Comparison of ENCODE assay signal across 21 cellular contexts in genomic region chr1:234468580-234468979, GRCh38.
"Had no signal": no experiment of that assay in that cellular context is flagged by ENCODE, and none has a peak within 500 bp of the region (broad histone marks: within the 10 kb centered on the region; RNA-seq: fewer than 3 reads in every experiment).

No MANE protein-coding gene starts in this region.

- ATAC-seq: effector memory CD8-positive, alpha-beta T cell; left ventricle myocardium superior; natural killer cell treated with Interleukin-12 subunit alpha and Interleukin-12 subunit beta and Interleukin-15 and Interleukin-18, amount 100 ng/mL, for 72 hours; sciatic nerve; stimulated activated naive CD8-positive, alpha-beta T cell treated with anti-CD3 and anti-CD28 coated beads, Interleukin-15, amount 100 ng/mL, for 72 hours had no signal

- FAIRE-seq: endometrium, frontal cortex, keratinocyte had no signal

- H3K27ac ChIP-seq: neutrophil, parathyroid adenoma, thyroid gland had no signal

- H3K9ac ChIP-seq: parathyroid adenoma had no signal

- H3K9me3 ChIP-seq: neutrophil, thyroid gland had no signal

- H3K4me2 ChIP-seq: smooth muscle cell had no signal

- H3K27me3 ChIP-seq: neutrophil, thyroid gland had no signal

- H2AFZ ChIP-seq: parathyroid adenoma had no signal

- H3K4me3 ChIP-seq: lung, smooth muscle cell, thyroid gland had no signal

- DNase-seq: cortex of kidney; effector memory CD8-positive, alpha-beta T cell; head of caudate nucleus; left ventricle myocardium superior; naive B cell; stimulated activated CD4-positive, alpha-beta T cell treated with anti-CD3 and anti-CD28 coated beads, Interleukin-12 subunit alpha, Interleukin-12 subunit beta, amount 100 ng/mL, for 4 hours; stimulated activated CD4-positive, alpha-beta T cell treated with anti-CD3 and anti-CD28 coated beads, Interleukin-1b, Interleukin-23, amount 100 ng/mL, for 48 hours; stimulated activated CD4-positive, alpha-beta T cell treated with anti-CD3 and anti-CD28 coated beads, Interleukin-4, amount 100 ng/mL, for 1 hour; stimulated activated CD8-positive, alpha-beta memory T cell treated with anti-CD3 and anti-CD28 coated beads, Interleukin-4, amount 100 ng/mL, for 48 hours; stimulated activated naive CD4-positive, alpha-beta T cell; stimulated activated naive CD8-positive, alpha-beta T cell treated with anti-CD3 and anti-CD28 coated beads, Interleukin-15, amount 100 ng/mL, for 72 hours; thyroid gland had no signal

- H3K4me1 ChIP-seq: parathyroid adenoma, thyroid gland had no signal
